ENCODE assay signal across 11 cellular contexts in the genomic region with DNA sequence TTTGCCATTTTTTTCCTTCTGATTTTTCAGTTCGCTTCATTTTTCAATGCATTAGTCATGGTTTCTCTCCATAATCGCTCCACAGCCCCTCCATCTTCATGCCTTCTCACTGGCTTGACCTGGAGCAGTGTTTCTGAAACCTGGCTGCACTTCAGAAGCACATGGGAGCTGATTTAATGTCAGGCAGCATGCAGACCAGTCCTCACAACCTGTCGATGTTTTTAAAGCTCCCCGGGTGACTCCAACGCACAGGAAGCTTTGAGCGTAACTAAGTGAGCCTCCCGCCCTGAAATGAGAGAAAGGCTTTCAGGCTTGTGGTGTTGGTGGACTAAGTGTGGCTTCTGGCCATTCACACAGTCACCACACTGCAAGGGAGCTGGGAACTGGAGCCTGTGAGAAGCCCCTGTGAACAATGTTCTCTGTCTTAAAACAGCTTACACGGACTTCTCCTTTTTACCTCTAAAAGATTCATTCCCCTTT. TPM values are rescaled to one million over a fixed set of nuclear protein-coding genes. Genes with fewer than 3 reads are reported as not detected.
A peak's percentile ranks its signal among the peaks of the same experiment; 100 is the strongest.
DNase-seq lines count a peak whose midpoint lies in the region; ATAC-seq and TF ChIP-seq lines count a peak whose summit lies in the region.
"Had no signal": no experiment of that assay in that cellular context is flagged by ENCODE, and none has a peak within 500 bp of the region (broad histone marks: within the 10 kb centered on the region; RNA-seq: fewer than 3 reads in every experiment).

No MANE protein-coding gene starts in this region.

- H3K27me3 ChIP-seq in heart right ventricle (peaks cover 0 to 2% (median 0%) of the 10 kb centered on the region in 7 donors), thoracic aorta (replicated peaks; ENCODE audit: insufficient read depth) (no peaks in the 10 kb centered on the region)
- H3K27me3 ChIP-seq: ovary had no signal

- DNase-seq in heart right ventricle = no peak
- no peak for DNase-seq in Right ventricle myocardium superior
- DNase-seq in SHP77 (lab: John Stamatoyannopoulos, UW) = peak; percentile 56 to 68
- peak; percentile 63 for DNase-seq in foreskin melanocyte
- no peak for DNase-seq in thoracic aorta (ENCODE audit: low spot score)
- DNase-seq in hippocampal formation (lab: John Stamatoyannopoulos, UW) = no peak
- no peak for DNase-seq in mucosa of descending colon
- DNase-seq: cerebellar nuclear complex, T-helper 17 cell had no signal

- intact Hi-C loops in heart right ventricle (cut with DNase I) = no loop called here
- intact Hi-C loops in Right ventricle myocardium superior (cut with DNase I) = no loop called here
- intact Hi-C loops in mucosa of descending colon (cut with DNase I, micrococcal nuclease) = no loop called here

- 20 to 24% methylated on average over 8 of the region's 8 CpGs for WGBS in heart right ventricle, 2 donors

- peaks cover 0 to 20% (median 0%) of the 10 kb centered on the region in 9 donors for H3K36me3 ChIP-seq in heart right ventricle
- H3K36me3 ChIP-seq in thoracic aorta = no peaks in the 10 kb centered on the region
- no peaks in the 10 kb centered on the region for H3K36me3 ChIP-seq in mucosa of descending colon (ENCODE audit: low read depth)
- H3K36me3 ChIP-seq: ovary had no signal

- peak overlapping the region in 6 of 10 donors; percentile 2 to 23 (median 5) for H3K4me3 ChIP-seq in heart right ventricle
- H3K4me3 ChIP-seq in thoracic aorta = peak overlapping the region; percentile 62
- H3K4me3 ChIP-seq in mucosa of descending colon = no peak overlapping the region
- H3K4me3 ChIP-seq: ovary had no signal

- H3K4me1 ChIP-seq in heart right ventricle (peaks cover 0 to 6% (median 0%) of the 10 kb centered on the region in 9 donors), thoracic aorta (ENCODE audit: control insufficient read depth in 1 of 2, low read depth in 2 of 2) (peaks cover 3 to 12% of the 10 kb centered on the region in 2 donors), mucosa of descending colon (ENCODE audit: low read depth) (no peaks in the 10 kb centered on the region)

- H3K27ac ChIP-seq in heart right ventricle (no peak overlapping the region), thoracic aorta (no peak overlapping the region)
- H3K27ac ChIP-seq: ovary had no signal

- TF ChIP-seq CTCF in heart right ventricle (IDR thresholded peaks at IDR 0.05) (no peak), thoracic aorta (IDR thresholded peaks at IDR 0.05) (no peak), mucosa of descending colon (IDR thresholded peaks at IDR 0.05) (no peak)

- no peaks in the 10 kb centered on the region for H3K9me3 ChIP-seq in heart right ventricle
- no peaks in the 10 kb centered on the region for H3K9me3 ChIP-seq in thoracic aorta
- no peaks in the 10 kb centered on the region for H3K9me3 ChIP-seq in mucosa of descending colon
- H3K9me3 ChIP-seq: ovary had no signal

- ATAC-seq in heart right ventricle = peak in 1 of 8 donors; percentile 42
- no peak for ATAC-seq in Right ventricle myocardium superior (ENCODE audit: poor library complexity)
- ATAC-seq in thoracic aorta (ENCODE audit: insufficient number of reproducible peaks, low FRiP score, low read depth) = no peak
- ATAC-seq in HG03460 (IDR thresholded peaks at IDR 0.05; ENCODE audit: unreplicated experiment) = no peak
- ATAC-seq in mucosa of descending colon = no peak
- ATAC-seq: T-helper 17 cell had no signal

RNA-seq across cellular contexts. Expression of a gene that starts 16.8 kb away (rescaled TPM):
- total RNA-seq in heart right ventricle (10 to 100 TPM; 18.1 to 23.3 (median 20.9) TPM), Right ventricle myocardium superior (20.2 TPM), thoracic aorta (10 to 100 TPM; 42.3 to 55.6 TPM), mucosa of descending colon (10 to 100 TPM; 28.9 to 32.8 (median 32.6) TPM)
- polyA plus RNA-seq in heart right ventricle = 10 to 100 TPM; 28.4 to 44.3 TPM

RNA-seq across cellular contexts. Expression of a gene that starts 31.7 kb away (rescaled TPM):
- 10 to 100 TPM; 14.6 to 23.7 (median 17.3) TPM for total RNA-seq in heart right ventricle
- polyA plus RNA-seq in heart right ventricle = 1 to 10 TPM; 7.0 to 9.5 TPM
- 18.9 TPM for total RNA-seq in Right ventricle myocardium superior
- total RNA-seq in thoracic aorta = 10 to 100 TPM; 13.5 to 16.4 TPM
- 10 to 100 TPM in 1 of 3 donors, 1 to 10 TPM in 2; 5.8 to 24.4 (median 5.8) TPM for total RNA-seq in mucosa of descending colon

RNA-seq across cellular contexts. Expression of a gene that starts 31.9 kb away (rescaled TPM):
- total RNA-seq in heart right ventricle = 10 to 100 TPM; 32.6 to 43.5 (median 37.4) TPM
- polyA plus RNA-seq in heart right ventricle = 10 to 100 TPM; 21.5 to 55.8 TPM
- 34.1 TPM for total RNA-seq in Right ventricle myocardium superior
- 10 to 100 TPM; 11.8 to 19.0 TPM for total RNA-seq in thoracic aorta
- total RNA-seq in mucosa of descending colon = 10 to 100 TPM; 26.0 to 33.9 (median 27.2) TPM

RNA-seq across cellular contexts. Expression of a gene that starts 37.7 kb away (rescaled TPM):
- total RNA-seq in heart right ventricle (under 1 TPM in 7 of 10 donors, not detected in 3; 0.11 to 0.58 (median 0.26) TPM), Right ventricle myocardium superior (0.11 TPM), thoracic aorta (1 to 10 TPM; 2.3 to 6.1 TPM), mucosa of descending colon (1 to 10 TPM in 2 of 3 donors, under 1 TPM in 1; 0.60 to 2.0 (median 1.2) TPM)
- 1 to 10 TPM in 1 of 2 donors, under 1 TPM in 1; 0.35 to 1.2 TPM for polyA plus RNA-seq in heart right ventricle

Comparison
In these comparisons a context has a peak if more than half of its experiments do, and no peak if none do; other contexts are left out.
1. DNase-seq: peak in SHP77 (2 of 2) and foreskin melanocyte (single experiment); none in heart right ventricle (0 of 2), Right ventricle myocardium superior (single experiment), thoracic aorta (single experiment), hippocampal formation (0 of 2) and mucosa of descending colon (0 of 3).